15 cellular contexts compared by ENCODE assay signal in the genomic region with DNA sequence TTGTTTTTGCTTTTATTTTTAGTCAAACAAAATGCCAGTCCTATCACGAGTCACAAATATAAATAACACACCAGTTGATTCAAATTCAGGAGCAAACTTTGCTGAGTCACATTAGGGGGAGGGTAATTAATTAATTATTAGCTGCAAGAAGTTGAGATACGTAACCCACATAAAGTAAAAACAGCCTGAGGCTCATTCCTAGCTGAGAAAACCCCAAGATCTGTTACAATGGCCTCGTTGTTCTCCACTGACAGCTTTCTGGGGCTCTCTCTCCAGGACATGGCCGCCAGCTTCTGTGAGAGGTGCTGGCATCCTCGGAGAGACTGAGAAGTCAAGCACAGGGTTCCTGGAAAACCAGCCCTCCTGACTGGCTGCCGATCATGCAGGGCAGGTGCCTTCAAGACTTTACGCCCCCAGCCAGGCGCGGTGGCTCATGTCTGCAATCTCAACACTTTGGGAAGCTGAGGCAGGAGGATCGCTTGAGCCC. TPM values are rescaled to one million over a fixed set of nuclear protein-coding genes. Genes with fewer than 3 reads are reported as not detected.
A peak's percentile ranks its signal among the peaks of the same experiment; 100 is the strongest.
DNase-seq lines count a peak whose midpoint lies in the region; TF ChIP-seq lines count a peak whose summit lies in the region.
"Had no signal": no experiment of that assay in that cellular context is flagged by ENCODE, and none has a peak within 500 bp of the region (broad histone marks: within the 10 kb centered on the region; RNA-seq: fewer than 3 reads in every experiment).

No MANE protein-coding gene starts in this region.

- intact Hi-C loops in testis (cut with DNase I; ENCODE audit: low total_unique reads): no loop called here
- intact Hi-C loops in tibial artery (cut with DNase I; ENCODE audit: low total_unique reads): no loop called here

- H3K4me1 ChIP-seq in testis (no peaks in the 10 kb centered on the region), tibial artery (peaks cover 0 to 8% (median 0%) of the 10 kb centered on the region in 4 donors)

- WGBS in testis, 2 donors: 80 to 91% methylated on average over 8 to 10 of the region's 10 CpGs

- no peak overlapping the region for H3K4me3 ChIP-seq in SK-N-MC
- H3K4me3 ChIP-seq in testis: no peak overlapping the region
- no peak overlapping the region for H3K4me3 ChIP-seq in tibial artery
- H3K4me3 ChIP-seq: GM23248 had no signal

- peak overlapping the region; percentile 2 for H3K9ac ChIP-seq in SK-N-MC (ENCODE audit: insufficient read length)
- H3K9ac ChIP-seq: GM23248 had no signal

- H3K27me3 ChIP-seq in testis (no peaks in the 10 kb centered on the region), tibial artery (no peaks in the 10 kb centered on the region)

- DNase-seq in SK-N-MC (ENCODE audit: low read depth, low spot score) (peak; percentile 10), glomerular visceral epithelial cell (ENCODE audit: extremely low spot score) (peak; percentile 14), nucleus accumbens (lab: John Stamatoyannopoulos, UW) (peak in 38 of 56 donors; percentile 23 to 70 (median 49)), testis (no peak), tibial artery (no peak), NK-92 (lab: John Stamatoyannopoulos, UW; ENCODE audit: unreplicated experiment) (no peak)
- no peak for DNase-seq in activated CD8-positive, alpha-beta memory T cell treated with anti-CD3 and anti-CD28 coated beads, Interleukin-2, amount 50 U/mL, for 48 hours
- DNase-seq: activated CD8-positive, alpha-beta memory T cell treated with anti-CD3 and anti-CD28 coated beads, Interleukin-2, amount 50 U/mL, for 4 hours; activated naive CD8-positive, alpha-beta T cell treated with anti-CD3 and anti-CD28 coated beads, Interleukin-2, amount 50 U/mL, for 24 hours; DMS53; GM23248; NCI-H1092; NCI-H446 treated with DMSO at 0.1 percent for 48 hours; RPMI8226 had no signal

- no peak for TF ChIP-seq CTCF in 22Rv1 (IDR thresholded peaks at IDR 0.05)
- no peak for TF ChIP-seq CTCF in testis (IDR thresholded peaks at IDR 0.05)
- TF ChIP-seq CTCF in tibial artery (IDR thresholded peaks at IDR 0.05): no peak

- no peaks in the 10 kb centered on the region for H3K36me3 ChIP-seq in SK-N-MC (ENCODE audit: insufficient read depth, low read length)
- no peaks in the 10 kb centered on the region for H3K36me3 ChIP-seq in testis (ENCODE audit: low read depth, missing control alignments)
- H3K36me3 ChIP-seq in tibial artery: peaks cover 0 to 9% (median 0%) of the 10 kb centered on the region in 3 donors

- H3K9me3 ChIP-seq in SK-N-MC (ENCODE audit: low read depth, low read length): no peaks in the 10 kb centered on the region
- no peaks in the 10 kb centered on the region for H3K9me3 ChIP-seq in testis
- H3K9me3 ChIP-seq in tibial artery: no peaks in the 10 kb centered on the region

- TF ChIP-seq POLR2A in testis (IDR thresholded peaks at IDR 0.05): no peak

- H3K27ac ChIP-seq in 22Rv1 (peak overlapping the region; percentile 54), SK-N-MC (peak overlapping the region; percentile 1; the same call in 1 of the 2 replicates), testis (no peak overlapping the region), tibial artery (no peak overlapping the region)
- H3K27ac ChIP-seq: GM23248 had no signal

RNA-seq across cellular contexts. Expression of a gene that starts 11.1 kb away (rescaled TPM):
- total RNA-seq in testis: 10 to 100 TPM in 1 of 2 donors, 1 to 10 TPM in 1; 9.4 to 16.4 TPM
- 13.5 TPM for polyA plus RNA-seq in testis (ENCODE audit: insufficient read depth, low read depth, low replicate concordance)

RNA-seq across cellular contexts. Expression of a gene that starts 29.1 kb away (rescaled TPM):
- 10 to 100 TPM; 26.9 to 29.3 TPM for total RNA-seq in testis
- polyA plus RNA-seq in testis (ENCODE audit: insufficient read depth, low read depth, low replicate concordance): 30.2 TPM

RNA-seq across cellular contexts. Expression of a gene that starts 39.2 kb away (rescaled TPM):
- total RNA-seq in testis: 100 to 1,000 TPM; 163 to 165 TPM
- polyA plus RNA-seq in testis (ENCODE audit: insufficient read depth, low read depth, low replicate concordance): 142 TPM

RNA-seq across cellular contexts. Expression of a gene that starts 48.0 kb away (rescaled TPM):
- total RNA-seq in testis: 10 to 100 TPM; 29.7 to 31.7 TPM
- polyA plus RNA-seq in testis (ENCODE audit: insufficient read depth, low read depth, low replicate concordance): 12.4 TPM

Comparison
In these comparisons a context has a peak if more than half of its experiments do, and no peak if none do; other contexts are left out.
1. H3K27ac ChIP-seq: peak in 22Rv1 (single experiment) and SK-N-MC (single experiment); none in testis (0 of 2) and tibial artery (0 of 2).
2. DNase-seq: peak in SK-N-MC (single experiment), glomerular visceral epithelial cell (single experiment) and nucleus accumbens (38 of 56); none in testis (single experiment), tibial artery (0 of 2), activated CD8-positive, alpha-beta memory T cell treated with anti-CD3 and anti-CD28 coated beads, Interleukin-2, amount 50 U/mL, for 48 hours (single experiment) and NK-92 (single experiment).